ENCODE assay signal across 1 cellular context in genomic region chr6:2943564-2943955, GRCh38.
TF ChIP-seq lines count a peak whose summit lies in the region.

No MANE protein-coding gene starts in this region.

TF ChIP-seq in endothelial cell of umbilical vein, 7 proteins besides CTCF, POLR2A, EP300 and RAD21:
- TF ChIP-seq GATA2 (IDR thresholded peaks at IDR 0.05; ENCODE audit: insufficient read depth, insufficient read length, low read depth, low read length): no peak
- TF ChIP-seq, protein P1, sequence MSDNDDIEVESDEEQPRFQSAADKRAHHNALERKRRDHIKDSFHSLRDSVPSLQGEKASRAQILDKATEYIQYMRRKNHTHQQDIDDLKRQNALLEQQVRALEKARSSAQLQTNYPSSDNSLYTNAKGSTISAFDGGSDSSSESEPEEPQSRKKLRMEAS (IDR thresholded peaks at IDR 0.05; ENCODE audit: insufficient read depth, insufficient read length): no peak
- no peak for TF ChIP-seq FOS (IDR thresholded peaks at IDR 0.05; ENCODE audit: borderline replicate concordance, insufficient read depth, low read length)
